Comparison of ENCODE assay signal across 14 cellular contexts in genomic region chr4:374298-375160, GRCh38. TPM values are rescaled to one million over a fixed set of nuclear protein-coding genes. Genes with fewer than 3 reads are reported as not detected.
DNase-seq lines count a peak whose midpoint lies in the region; ATAC-seq and TF ChIP-seq lines count a peak whose summit lies in the region.
"Had no signal": no experiment of that assay in that cellular context is flagged by ENCODE, and none has a peak within 500 bp of the region (broad histone marks: within the 10 kb centered on the region; RNA-seq: fewer than 3 reads in every experiment).

No MANE protein-coding gene starts in this region.

- peaks cover 85% of the 10 kb centered on the region for H3K36me3 Mint-ChIP-seq in endodermal cell (ENCODE audit: low read depth)

- no peaks in the 10 kb centered on the region for H4K20me1 ChIP-seq in BLaER1

- no peak overlapping the region for H3K27ac Mint-ChIP-seq in endodermal cell
- H3K27ac Mint-ChIP-seq: IgD-negative memory B cell had no signal

- H3K4me1 ChIP-seq in BLaER1, result no peaks in the 10 kb centered on the region
- H3K4me1 ChIP-seq in HEK293 (ENCODE audit: control insufficient read depth, insufficient read depth, low read length), result no peaks in the 10 kb centered on the region
- no peaks in the 10 kb centered on the region for H3K4me1 ChIP-seq in endodermal cell (ENCODE audit: control insufficient read depth, insufficient read depth, low read length)
- no peaks in the 10 kb centered on the region for H3K4me1 ChIP-seq in rectal smooth muscle tissue (ENCODE audit: control insufficient read depth, insufficient read depth, low read length)
- H3K4me1 ChIP-seq: A549 had no signal

- peaks cover 94% of the 10 kb centered on the region for H3K9me3 Mint-ChIP-seq in endodermal cell

- no peaks in the 10 kb centered on the region for H3K27me3 Mint-ChIP-seq in endodermal cell (ENCODE audit: insufficient read depth)
- H3K27me3 Mint-ChIP-seq: IgD-negative memory B cell had no signal

- DNase-seq in endodermal cell, result no peak
- no peak for DNase-seq in KG1 (lab: John Stamatoyannopoulos, UW)
- DNase-seq: DMS79, NCI-H1694, NCI-H748 treated with DMSO at 0.1 percent for 48 hours, SHP77 had no signal

- ATAC-seq in HG03045 (IDR thresholded peaks at IDR 0.05; ENCODE audit: unreplicated experiment), result no peak
- no peak for ATAC-seq in GM18870 (IDR thresholded peaks at IDR 0.05; ENCODE audit: unreplicated experiment)
- no peak for ATAC-seq in GM21825 (IDR thresholded peaks at IDR 0.05; ENCODE audit: unreplicated experiment)
- ATAC-seq: A549 had no signal

- H3K4me3 ChIP-seq in BLaER1 (peak overlapping the region; percentile 19; the same call in 1 of the 2 replicates), HEK293 (ENCODE audit: low read depth, low read length) (no peak overlapping the region), endodermal cell (ENCODE audit: low read length) (peak overlapping the region; percentile 75), rectal smooth muscle tissue (ENCODE audit: low read length) (peak overlapping the region; percentile 24)
- H3K4me3 ChIP-seq: A549 had no signal

- no peaks in the 10 kb centered on the region for H3K27me3 ChIP-seq in BLaER1
- no peaks in the 10 kb centered on the region for H3K27me3 ChIP-seq in endodermal cell (ENCODE audit: control insufficient read depth, insufficient read depth, low read length, poor library complexity, severe bottlenecking)
- H3K27me3 ChIP-seq in rectal smooth muscle tissue (ENCODE audit: control insufficient read depth, insufficient read depth, low read length), result no peaks in the 10 kb centered on the region

- H3K4me2 ChIP-seq in BLaER1, result no peak overlapping the region
- H3K4me2 ChIP-seq: A549 had no signal

- POLR2A ChIA-PET in HEK293 (lab: Yijun Ruan, JAX), result no interaction called here

- H3K9ac ChIP-seq in BLaER1, result no peak overlapping the region
- no peak overlapping the region for H3K9ac ChIP-seq in endodermal cell (ENCODE audit: extremely low read depth, low read length, poor library complexity, severe bottlenecking)
- no peak overlapping the region for H3K9ac ChIP-seq in rectal smooth muscle tissue (ENCODE audit: low read length)

- CTCF ChIA-PET in HEK293 (lab: Yijun Ruan, JAX), result no interaction called here

- TF ChIP-seq CTCF in HEK293 (tag by site-specific recombination; IDR thresholded peaks at IDR 0.05) (no peak), endodermal cell (conservative IDR thresholded peaks at IDR 0.05) (no peak)

- no peaks in the 10 kb centered on the region for H3K4me1 Mint-ChIP-seq in endodermal cell
- H3K4me1 Mint-ChIP-seq: IgD-negative memory B cell had no signal

- H3K9me3 ChIP-seq in BLaER1, result peaks cover 99% of the 10 kb centered on the region
- H3K9me3 ChIP-seq in HEK293 (ENCODE audit: control insufficient read depth, insufficient read depth, low read depth, low read length), result no peaks in the 10 kb centered on the region
- H3K9me3 ChIP-seq in endodermal cell (ENCODE audit: control insufficient read depth, low read length), result peaks cover 98% of the 10 kb centered on the region

- H3K27ac ChIP-seq in BLaER1 (no peak overlapping the region), HEK293 (ENCODE audit: extremely low read depth, low read depth, low read length) (no peak overlapping the region), endodermal cell (ENCODE audit: low read depth, low read length) (no peak overlapping the region), rectal smooth muscle tissue (ENCODE audit: low read depth, low read length) (no peak overlapping the region)
- H3K27ac ChIP-seq: A549 had no signal

- H3K36me3 ChIP-seq in BLaER1, result peaks cover 77% of the 10 kb centered on the region
- H3K36me3 ChIP-seq in HEK293 (ENCODE audit: control insufficient read depth in 2 of 2, insufficient read depth in 1 of 2, low read length in 2 of 2), result no peaks in the 10 kb centered on the region
- H3K36me3 ChIP-seq in endodermal cell (ENCODE audit: control insufficient read depth, insufficient read depth, low read length), result peaks cover 79% of the 10 kb centered on the region
- H3K36me3 ChIP-seq in rectal smooth muscle tissue (ENCODE audit: control insufficient read depth, insufficient read depth, low read length), result peaks cover 23% of the 10 kb centered on the region

- no peak overlapping the region for H3K4me3 Mint-ChIP-seq in endodermal cell

- WGBS in endodermal cell (ENCODE audit: insufficient coverage in 1 of 2, insufficient read length in 1 of 2), 2 experiments, result 91 to 100% methylated on average over 1 to 3 of the region's 6 CpGs

TF ChIP-seq in HEK293, 187 proteins besides CTCF, POLR2A, EP300 and RAD21:
- no peak for TF ChIP-seq ZNF777 (tag by site-specific recombination; IDR thresholded peaks at IDR 0.05; ENCODE audit: borderline replicate concordance)
- TF ChIP-seq SETDB1 (IDR thresholded peaks at IDR 0.05; ENCODE audit: insufficient read length, low read length), result peak; percentile 62
- no peak for TF ChIP-seq ZNF510 (tag by site-specific recombination; IDR thresholded peaks at IDR 0.05; ENCODE audit: insufficient replicate concordance)
- TF ChIP-seq ZNF335 (tag by site-specific recombination; conservative IDR thresholded peaks at IDR 0.05), result no peak
- no peak for TF ChIP-seq ZNF404 (tag by site-specific recombination; IDR thresholded peaks at IDR 0.05)
- TF ChIP-seq BCL11A (tag by site-specific recombination; IDR thresholded peaks at IDR 0.05; ENCODE audit: low read depth), result no peak
- no peak for TF ChIP-seq ZNF585B (tag by site-specific recombination; IDR thresholded peaks at IDR 0.05)
- peak; percentile 84; the same call in 1 of the 2 replicates for TF ChIP-seq ZNF274 (IDR thresholded peaks at IDR 0.05; ENCODE audit: low read length)
- TF ChIP-seq ZNF274 (tag by site-specific recombination; IDR thresholded peaks at IDR 0.05; ENCODE audit: borderline replicate concordance), result 0 out of 2 replicates have a peak, but pooled peaks have one; percentile 56

RNA-seq across cellular contexts. Expression of gene ZNF141, which starts 36.9 kb away (rescaled TPM):
- 10 to 100 TPM; 42.9 to 43.7 TPM for total RNA-seq in endodermal cell
- 17.6 TPM for polyA plus RNA-seq in endodermal cell (2013, experiment 1 of 2)
- polyA plus RNA-seq in endodermal cell (2013, experiment 2 of 2), result 18.8 TPM
